Comparison of ENCODE assay signal across 1 cellular context in the genomic region with DNA sequence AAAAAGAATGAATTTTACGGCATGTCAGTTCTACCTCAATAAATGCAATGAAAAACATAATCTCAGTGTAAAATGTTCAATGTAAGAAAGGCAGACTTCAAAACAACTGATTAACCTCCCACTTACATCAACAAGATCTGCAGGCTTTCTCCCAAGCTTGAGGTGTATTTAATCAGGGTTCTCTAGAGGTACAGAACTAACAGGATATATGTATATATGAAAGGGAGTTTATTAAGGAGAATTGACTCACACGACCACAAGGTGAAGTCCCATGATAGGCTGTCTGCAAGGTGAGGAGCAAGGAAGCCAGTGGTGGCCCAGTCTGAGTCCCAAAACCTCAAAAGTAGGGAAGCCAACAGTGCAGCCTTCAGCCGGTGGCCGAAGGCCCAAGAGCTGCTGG.
TF ChIP-seq lines count a peak whose summit lies in the region.

No MANE protein-coding gene starts in this region.

TF ChIP-seq in GM12878, 131 proteins besides CTCF, POLR2A, EP300 and RAD21:
- TF ChIP-seq, protein P1, sequence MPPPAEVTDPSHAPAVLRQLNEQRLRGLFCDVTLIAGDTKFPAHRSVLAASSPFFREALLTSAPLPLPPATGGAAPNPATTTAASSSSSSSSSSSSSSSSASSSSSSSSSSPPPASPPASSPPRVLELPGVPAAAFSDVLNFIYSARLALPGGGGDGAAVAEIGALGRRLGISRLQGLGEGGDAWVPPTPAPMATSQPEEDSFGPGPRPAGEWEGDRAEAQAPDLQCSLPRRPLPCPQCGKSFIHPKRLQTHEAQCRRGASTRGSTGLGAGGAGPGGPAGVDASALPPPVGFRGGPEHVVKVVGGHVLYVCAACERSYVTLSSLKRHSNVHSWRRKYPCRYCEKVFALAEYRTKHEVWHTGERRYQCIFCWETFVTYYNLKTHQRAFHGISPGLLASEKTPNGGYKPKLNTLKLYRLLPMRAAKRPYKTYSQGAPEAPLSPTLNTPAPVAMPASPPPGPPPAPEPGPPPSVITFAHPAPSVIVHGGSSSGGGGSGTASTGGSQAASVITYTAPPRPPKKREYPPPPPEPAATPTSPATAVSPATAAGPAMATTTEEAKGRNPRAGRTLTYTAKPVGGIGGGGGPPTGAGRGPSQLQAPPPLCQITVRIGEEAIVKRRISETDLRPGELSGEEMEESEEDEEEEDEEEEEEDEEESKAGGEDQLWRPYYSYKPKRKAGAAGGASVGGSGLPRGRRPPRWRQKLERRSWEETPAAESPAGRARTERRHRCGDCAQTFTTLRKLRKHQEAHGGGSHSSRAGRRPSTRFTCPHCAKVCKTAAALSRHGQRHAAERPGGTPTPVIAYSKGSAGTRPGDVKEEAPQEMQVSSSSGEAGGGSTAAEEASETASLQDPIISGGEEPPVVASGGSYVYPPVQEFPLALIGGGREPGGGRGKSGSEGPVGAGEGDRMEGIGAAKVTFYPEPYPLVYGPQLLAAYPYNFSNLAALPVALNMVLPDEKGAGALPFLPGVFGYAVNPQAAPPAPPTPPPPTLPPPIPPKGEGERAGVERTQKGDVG (CRISPR knock-in tag; IDR thresholded peaks at IDR 0.05) = no peak
- peak; percentile 43; the same call in 1 of the 2 replicates for TF ChIP-seq RUNX3 (IDR thresholded peaks at IDR 0.05; ENCODE audit: low read length)
